In genomic region chr12:92442782-92443181, GRCh38 we compare ENCODE assay signal across 18 cellular contexts.
DNase-seq lines count a peak whose midpoint lies in the region; ATAC-seq and TF ChIP-seq lines count a peak whose summit lies in the region.
"Had no signal": no experiment of that assay in that cellular context is flagged by ENCODE, and none has a peak within 500 bp of the region (broad histone marks: within the 10 kb centered on the region; RNA-seq: fewer than 3 reads in every experiment).

No MANE protein-coding gene starts in this region.

- H3K4me2 ChIP-seq in mammary epithelial cell (ENCODE audit: insufficient read depth, low read depth, low read length) (no peak overlapping the region), osteoblast (ENCODE audit: insufficient read depth, low read length) (no peak overlapping the region)

- peak; percentile 43 to 65 for ATAC-seq in activated T-cell treated with anti-CD3 and anti-CD28 coated beads, Interleukin-2, amount 50 U/mL, for 72 hours (replicated peaks in 1 of 2)
- no peak for ATAC-seq in stimulated activated naive B cell treated with anti-CD40 and anti-IgM and Interleukin-4, amounts not matched to agents 10 μg/mL and 1 μg/mL and 100 μg/mL, for 72 hours (replicated peaks)
- no peak for ATAC-seq in upper lobe of right lung
- ATAC-seq: activated T-cell treated with anti-CD3 and anti-CD28 coated beads, Interleukin-2, amount 50 U/mL, for 4 hours; naive thymus-derived CD4-positive, alpha-beta T cell had no signal

- H3K9ac ChIP-seq in mammary epithelial cell (ENCODE audit: insufficient read depth, low read length) = no peak overlapping the region

- H3K4me3 Mint-ChIP-seq in activated T-cell treated with anti-CD3 and anti-CD28 coated beads, Interleukin-2, amount 50 U/mL, for 72 hours = peak overlapping the region; percentile 47 to 50
- no peak overlapping the region for H3K4me3 Mint-ChIP-seq in activated T-cell treated with anti-CD3 and anti-CD28 coated beads, Interleukin-2, amount 50 U/mL, for 24 hours
- H3K4me3 Mint-ChIP-seq in stimulated activated naive B cell treated with anti-CD40 and anti-IgM and Interleukin-4, amounts not matched to agents 10 μg/mL and 1 μg/mL and 100 μg/mL, for 72 hours = peak overlapping the region in 1 of 2 donors; percentile 66
- H3K4me3 Mint-ChIP-seq in activated T-helper 1 cell treated with anti-CD3 and anti-CD28 coated beads, Interleukin-12 subunit alpha, Interleukin-12 subunit beta, Interleukin-2, Interleukin-4 antibody, amounts not matched to agents 30 ng/mL and 10 ng/mL and 1 ng/mL, durations not matched to agents 14 hours and 24 hours and 36 hours = no peak overlapping the region
- H3K4me3 Mint-ChIP-seq: activated T-cell treated with anti-CD3 and anti-CD28 coated beads, Interleukin-2, amount 50 U/mL, for 4 hours; central memory CD8-positive, alpha-beta T cell; naive thymus-derived CD4-positive, alpha-beta T cell had no signal

- H3K36me3 ChIP-seq in mammary epithelial cell (ENCODE audit: insufficient read depth, low read length) (no peaks in the 10 kb centered on the region), upper lobe of right lung (no peaks in the 10 kb centered on the region), osteoblast (ENCODE audit: insufficient read depth, low read length) (no peaks in the 10 kb centered on the region)
- H3K36me3 ChIP-seq: adrenal gland, SJSA1 had no signal

- 3% methylated on average over 3 of the region's 3 CpGs for WGBS in mammary epithelial cell (ENCODE audit: low coverage, missing lambda C conversion rate)

- H2AFZ ChIP-seq in mammary epithelial cell (ENCODE audit: low read depth, low read length) (peak overlapping the region; percentile 4), osteoblast (ENCODE audit: low read length) (no peak overlapping the region)

- H3K27me3 Mint-ChIP-seq in activated T-cell treated with anti-CD3 and anti-CD28 coated beads, Interleukin-2, amount 50 U/mL, for 72 hours (ENCODE audit: low read depth) = no peaks in the 10 kb centered on the region
- no peaks in the 10 kb centered on the region for H3K27me3 Mint-ChIP-seq in activated T-cell treated with anti-CD3 and anti-CD28 coated beads, Interleukin-2, amount 50 U/mL, for 24 hours
- H3K27me3 Mint-ChIP-seq in stimulated activated naive B cell treated with anti-CD40 and anti-IgM and Interleukin-4, amounts not matched to agents 10 μg/mL and 1 μg/mL and 100 μg/mL, for 72 hours = no peaks in the 10 kb centered on the region
- no peaks in the 10 kb centered on the region for H3K27me3 Mint-ChIP-seq in activated T-helper 1 cell treated with anti-CD3 and anti-CD28 coated beads, Interleukin-12 subunit alpha, Interleukin-12 subunit beta, Interleukin-2, Interleukin-4 antibody, amounts not matched to agents 30 ng/mL and 10 ng/mL and 1 ng/mL, durations not matched to agents 14 hours and 24 hours and 36 hours (ENCODE audit: insufficient read depth)

- no peaks in the 10 kb centered on the region for H3K9me3 ChIP-seq in mammary epithelial cell (replicated peaks; ENCODE audit: insufficient read depth, low read length)
- no peaks in the 10 kb centered on the region for H3K9me3 ChIP-seq in upper lobe of right lung
- H3K9me3 ChIP-seq in osteoblast (ENCODE audit: low read depth, low read length) = no peaks in the 10 kb centered on the region
- H3K9me3 ChIP-seq: adrenal gland, Caco-2, SJSA1 had no signal

- TF ChIP-seq CTCF in mammary epithelial cell (conservative IDR thresholded peaks at IDR 0.05 in 1 of 2, IDR thresholded peaks at IDR 0.05 in 1 of 2; ENCODE audit: extremely low read depth in 1 of 2, insufficient read depth in 1 of 2, low read depth in 1 of 2, low read length in 2 of 2) (no peak), upper lobe of right lung (IDR thresholded peaks at IDR 0.05) (no peak), osteoblast (IDR thresholded peaks at IDR 0.05; ENCODE audit: extremely low read depth, low read depth, low read length) (no peak)

- in situ Hi-C loops in mammary epithelial cell (cut with MboI; ENCODE audit: low sequenced_read_pairs in 2 of 2) = no loop called here

- intact Hi-C loops in mammary epithelial cell (cut with micrococcal nuclease) (no loop called here), upper lobe of right lung (cut with DNase I) (no loop called here)
- intact Hi-C loops in activated T-helper 1 cell treated with anti-CD3 and anti-CD28 coated beads, Interleukin-12 subunit alpha, Interleukin-12 subunit beta, Interleukin-2, Interleukin-4 antibody, amounts not matched to agents 30 ng/mL and 10 ng/mL and 1 ng/mL, durations not matched to agents 14 hours and 24 hours and 36 hours (cut with micrococcal nuclease) = no loop called here

- peak overlapping the region; percentile 34 for H3K27ac ChIP-seq in mammary epithelial cell (ENCODE audit: insufficient read depth, low read depth, low read length)
- no peak overlapping the region for H3K27ac ChIP-seq in upper lobe of right lung
- H3K27ac ChIP-seq in osteoblast (ENCODE audit: low read depth, low read length) = no peak overlapping the region
- H3K27ac ChIP-seq: adrenal gland, SJSA1 had no signal

- CTCF ChIA-PET in mammary epithelial cell (lab: Charles Lee; ENCODE audit: low non-redundant PET) = no interaction called here

- H3K9me3 Mint-ChIP-seq in activated T-cell treated with anti-CD3 and anti-CD28 coated beads, Interleukin-2, amount 50 U/mL, for 72 hours = peaks cover 8 to 9% of the 10 kb centered on the region in 2 donors
- H3K9me3 Mint-ChIP-seq in activated T-cell treated with anti-CD3 and anti-CD28 coated beads, Interleukin-2, amount 50 U/mL, for 24 hours = no peaks in the 10 kb centered on the region
- H3K9me3 Mint-ChIP-seq in stimulated activated naive B cell treated with anti-CD40 and anti-IgM and Interleukin-4, amounts not matched to agents 10 μg/mL and 1 μg/mL and 100 μg/mL, for 72 hours = peaks cover 4 to 10% of the 10 kb centered on the region in 2 donors
- H3K9me3 Mint-ChIP-seq in activated T-helper 1 cell treated with anti-CD3 and anti-CD28 coated beads, Interleukin-12 subunit alpha, Interleukin-12 subunit beta, Interleukin-2, Interleukin-4 antibody, amounts not matched to agents 30 ng/mL and 10 ng/mL and 1 ng/mL, durations not matched to agents 14 hours and 24 hours and 36 hours = peaks cover 11% of the 10 kb centered on the region
- H3K9me3 Mint-ChIP-seq: activated T-cell treated with anti-CD3 and anti-CD28 coated beads, Interleukin-2, amount 50 U/mL, for 4 hours; central memory CD8-positive, alpha-beta T cell had no signal

- BruUV-seq in mammary epithelial cell (replicated peaks; lab: Mats Ljungman, UMichigan) = no TSS peak

- H3K4me3 ChIP-seq in mammary epithelial cell (replicated peaks in 1 of 3; ENCODE audit: insufficient read depth in 1 of 3, low read depth in 2 of 3, low read length in 3 of 3) (no peak overlapping the region), upper lobe of right lung (no peak overlapping the region), osteoblast (ENCODE audit: insufficient read depth, low read length) (no peak overlapping the region)
- H3K4me3 ChIP-seq: adrenal gland, SJSA1 had no signal

- peak overlapping the region; percentile 95 for H3K27ac Mint-ChIP-seq in activated T-cell treated with anti-CD3 and anti-CD28 coated beads, Interleukin-2, amount 50 U/mL, for 72 hours
- no peak overlapping the region for H3K27ac Mint-ChIP-seq in activated T-cell treated with anti-CD3 and anti-CD28 coated beads, Interleukin-2, amount 50 U/mL, for 24 hours
- H3K27ac Mint-ChIP-seq in stimulated activated naive B cell treated with anti-CD40 and anti-IgM and Interleukin-4, amounts not matched to agents 10 μg/mL and 1 μg/mL and 100 μg/mL, for 72 hours = peak overlapping the region; percentile 98
- H3K27ac Mint-ChIP-seq in activated T-helper 1 cell treated with anti-CD3 and anti-CD28 coated beads, Interleukin-12 subunit alpha, Interleukin-12 subunit beta, Interleukin-2, Interleukin-4 antibody, amounts not matched to agents 30 ng/mL and 10 ng/mL and 1 ng/mL, durations not matched to agents 14 hours and 24 hours and 36 hours = no peak overlapping the region

- H3K79me2 ChIP-seq in mammary epithelial cell (ENCODE audit: insufficient read depth, low read length) = no peaks in the 10 kb centered on the region
- H3K79me2 ChIP-seq in osteoblast (ENCODE audit: insufficient read depth, low read length) = no peaks in the 10 kb centered on the region

- no peak for DNase-seq in activated T-cell treated with anti-CD3 and anti-CD28 coated beads, Interleukin-2, amount 50 U/mL, for 72 hours
- no peak for DNase-seq in activated T-cell treated with anti-CD3 and anti-CD28 coated beads, Interleukin-2, amount 50 U/mL, for 24 hours
- DNase-seq in NCI-H2171 (lab: John Stamatoyannopoulos, UW) (peak; percentile 22), mammary epithelial cell (peak; percentile 74), upper lobe of right lung (no peak), osteoblast (ENCODE audit: insufficient read length, low spot score, missing footprints) (no peak)
- DNase-seq in stimulated activated naive B cell treated with anti-CD40 and anti-IgM and Interleukin-4, amounts not matched to agents 10 μg/mL and 1 μg/mL and 100 μg/mL, for 72 hours = no peak
- no peak for DNase-seq in activated T-helper 1 cell treated with anti-CD3 and anti-CD28 coated beads, Interleukin-12 subunit alpha, Interleukin-12 subunit beta, Interleukin-2, Interleukin-4 antibody, amounts not matched to agents 30 ng/mL and 10 ng/mL and 1 ng/mL, durations not matched to agents 14 hours and 24 hours and 36 hours (ENCODE audit: low spot score)
- DNase-seq: activated CD4-positive, alpha-beta T cell treated with anti-CD3 and anti-CD28 coated beads, Interleukin-2, amount 50 U/mL, for 1 hour; activated T-cell treated with anti-CD3 and anti-CD28 coated beads, Interleukin-2, amount 50 U/mL, for 4 hours; adrenal gland; Caco-2; KBM-7; naive thymus-derived CD4-positive, alpha-beta T cell; NCI-H1436; T1000 had no signal

- no peaks in the 10 kb centered on the region for H3K27me3 ChIP-seq in mammary epithelial cell (ENCODE audit: insufficient read depth, low read length)
- no peaks in the 10 kb centered on the region for H3K27me3 ChIP-seq in upper lobe of right lung
- H3K27me3 ChIP-seq in osteoblast (ENCODE audit: insufficient read depth, low read length) = no peaks in the 10 kb centered on the region
- H3K27me3 ChIP-seq: adrenal gland, SJSA1 had no signal

- H3K4me1 Mint-ChIP-seq in activated T-cell treated with anti-CD3 and anti-CD28 coated beads, Interleukin-2, amount 50 U/mL, for 72 hours (ENCODE audit: low read depth) = peaks cover 45% of the 10 kb centered on the region
- peaks cover 51% of the 10 kb centered on the region for H3K4me1 Mint-ChIP-seq in activated T-cell treated with anti-CD3 and anti-CD28 coated beads, Interleukin-2, amount 50 U/mL, for 24 hours (ENCODE audit: low read depth)
- H3K4me1 Mint-ChIP-seq in stimulated activated naive B cell treated with anti-CD40 and anti-IgM and Interleukin-4, amounts not matched to agents 10 μg/mL and 1 μg/mL and 100 μg/mL, for 72 hours = peaks cover 76 to 100% of the 10 kb centered on the region in 2 donors
- peaks cover 13% of the 10 kb centered on the region for H3K4me1 Mint-ChIP-seq in activated T-helper 1 cell treated with anti-CD3 and anti-CD28 coated beads, Interleukin-12 subunit alpha, Interleukin-12 subunit beta, Interleukin-2, Interleukin-4 antibody, amounts not matched to agents 30 ng/mL and 10 ng/mL and 1 ng/mL, durations not matched to agents 14 hours and 24 hours and 36 hours (ENCODE audit: low read depth)

- peaks cover 2 to 6% of the 10 kb centered on the region in 2 donors for H3K36me3 Mint-ChIP-seq in activated T-cell treated with anti-CD3 and anti-CD28 coated beads, Interleukin-2, amount 50 U/mL, for 72 hours (ENCODE audit: insufficient read depth in 2 of 2)
- no peaks in the 10 kb centered on the region for H3K36me3 Mint-ChIP-seq in activated T-cell treated with anti-CD3 and anti-CD28 coated beads, Interleukin-2, amount 50 U/mL, for 24 hours (ENCODE audit: low read depth)
- peaks cover 11 to 27% of the 10 kb centered on the region in 2 donors for H3K36me3 Mint-ChIP-seq in stimulated activated naive B cell treated with anti-CD40 and anti-IgM and Interleukin-4, amounts not matched to agents 10 μg/mL and 1 μg/mL and 100 μg/mL, for 72 hours
- H3K36me3 Mint-ChIP-seq in activated T-helper 1 cell treated with anti-CD3 and anti-CD28 coated beads, Interleukin-12 subunit alpha, Interleukin-12 subunit beta, Interleukin-2, Interleukin-4 antibody, amounts not matched to agents 30 ng/mL and 10 ng/mL and 1 ng/mL, durations not matched to agents 14 hours and 24 hours and 36 hours (ENCODE audit: low read depth) = peaks cover 6% of the 10 kb centered on the region

- H3K4me1 ChIP-seq in mammary epithelial cell (ENCODE audit: insufficient read depth, low read length) = peaks cover 34% of the 10 kb centered on the region
- H3K4me1 ChIP-seq in upper lobe of right lung = no peaks in the 10 kb centered on the region
- peaks cover 13% of the 10 kb centered on the region for H3K4me1 ChIP-seq in osteoblast (ENCODE audit: insufficient read depth, low read length)
- H3K4me1 ChIP-seq: Caco-2, SJSA1 had no signal

- H4K20me1 ChIP-seq in mammary epithelial cell (ENCODE audit: insufficient read depth, low read length) = no peaks in the 10 kb centered on the region
- no peaks in the 10 kb centered on the region for H4K20me1 ChIP-seq in osteoblast (ENCODE audit: insufficient read depth, low read length)

- dilution Hi-C loops in mammary epithelial cell (cut with HindIII; ENCODE audit: low sequenced_read_pairs) = no loop called here

Comparison
In these comparisons a context has a peak if more than half of its experiments do, and no peak if none do; other contexts are left out.
1. H3K27ac Mint-ChIP-seq: peak in activated T-cell treated with anti-CD3 and anti-CD28 coated beads, Interleukin-2, amount 50 U/mL, for 72 hours (single experiment) and stimulated activated naive B cell treated with anti-CD40 and anti-IgM and Interleukin-4, amounts not matched to agents 10 μg/mL and 1 μg/mL and 100 μg/mL, for 72 hours (single experiment); none in activated T-cell treated with anti-CD3 and anti-CD28 coated beads, Interleukin-2, amount 50 U/mL, for 24 hours (single experiment) and activated T-helper 1 cell treated with anti-CD3 and anti-CD28 coated beads, Interleukin-12 subunit alpha, Interleukin-12 subunit beta, Interleukin-2, Interleukin-4 antibody, amounts not matched to agents 30 ng/mL and 10 ng/mL and 1 ng/mL, durations not matched to agents 14 hours and 24 hours and 36 hours (single experiment).
2. H3K4me3 Mint-ChIP-seq: peak in activated T-cell treated with anti-CD3 and anti-CD28 coated beads, Interleukin-2, amount 50 U/mL, for 72 hours (2 of 2); none in activated T-cell treated with anti-CD3 and anti-CD28 coated beads, Interleukin-2, amount 50 U/mL, for 24 hours (single experiment) and activated T-helper 1 cell treated with anti-CD3 and anti-CD28 coated beads, Interleukin-12 subunit alpha, Interleukin-12 subunit beta, Interleukin-2, Interleukin-4 antibody, amounts not matched to agents 30 ng/mL and 10 ng/mL and 1 ng/mL, durations not matched to agents 14 hours and 24 hours and 36 hours (single experiment).
3. ATAC-seq: peak in activated T-cell treated with anti-CD3 and anti-CD28 coated beads, Interleukin-2, amount 50 U/mL, for 72 hours (2 of 2); none in stimulated activated naive B cell treated with anti-CD40 and anti-IgM and Interleukin-4, amounts not matched to agents 10 μg/mL and 1 μg/mL and 100 μg/mL, for 72 hours (0 of 2) and upper lobe of right lung (single experiment).
4. DNase-seq: peak in NCI-H2171 (single experiment) and mammary epithelial cell (single experiment); none in activated T-cell treated with anti-CD3 and anti-CD28 coated beads, Interleukin-2, amount 50 U/mL, for 72 hours (0 of 2), activated T-cell treated with anti-CD3 and anti-CD28 coated beads, Interleukin-2, amount 50 U/mL, for 24 hours (single experiment), stimulated activated naive B cell treated with anti-CD40 and anti-IgM and Interleukin-4, amounts not matched to agents 10 μg/mL and 1 μg/mL and 100 μg/mL, for 72 hours (single experiment), upper lobe of right lung (single experiment), activated T-helper 1 cell treated with anti-CD3 and anti-CD28 coated beads, Interleukin-12 subunit alpha, Interleukin-12 subunit beta, Interleukin-2, Interleukin-4 antibody, amounts not matched to agents 30 ng/mL and 10 ng/mL and 1 ng/mL, durations not matched to agents 14 hours and 24 hours and 36 hours (single experiment) and osteoblast (single experiment).